ENCODE assay signal across 7 cellular contexts in the genomic region with DNA sequence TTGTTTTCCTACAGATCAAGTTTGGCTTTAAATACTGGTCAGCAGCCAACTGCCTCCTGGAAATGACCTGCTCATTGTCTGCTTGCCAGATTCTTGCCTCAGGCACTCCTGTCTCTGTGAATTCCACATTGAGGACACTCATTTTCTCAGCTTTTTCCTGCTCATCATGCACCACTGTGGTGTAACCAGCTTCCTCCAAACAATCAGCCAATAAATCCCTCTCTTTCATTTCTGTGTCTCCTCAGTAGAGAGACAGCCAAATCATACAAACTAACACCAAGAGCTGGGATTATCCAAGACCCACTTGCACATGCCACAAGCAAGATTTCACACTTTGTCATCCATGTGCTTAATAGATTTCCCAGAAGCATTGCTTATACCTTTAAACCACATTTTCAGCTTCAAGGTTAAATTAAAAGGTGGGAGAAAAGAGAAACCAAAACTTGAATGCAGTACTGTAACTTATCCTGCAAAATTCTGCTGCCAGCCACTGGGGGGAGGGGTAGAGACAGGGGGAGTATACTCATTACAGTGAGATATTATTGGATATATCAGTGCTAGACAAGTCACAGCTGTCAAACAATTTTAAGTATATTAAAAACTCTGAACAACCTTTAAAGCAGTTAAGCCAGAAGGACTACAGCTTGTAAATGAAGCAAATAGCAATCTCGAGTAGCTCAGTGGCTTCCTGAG.
DNase-seq lines count a peak whose midpoint lies in the region; ATAC-seq and TF ChIP-seq lines count a peak whose summit lies in the region.

No MANE protein-coding gene starts in this region.

- H3K36me3 ChIP-seq in GM06990 (ENCODE audit: control insufficient read depth, insufficient read depth, low read length) (no peaks in the 10 kb centered on the region), duodenal mucosa (ENCODE audit: control insufficient read depth in 1 of 2, insufficient read depth in 2 of 2, low read length in 2 of 2) (no peaks in the 10 kb centered on the region), transverse colon (no peaks in the 10 kb centered on the region)

- 11 to 20% methylated on average over 1 of the region's 1 CpG for WGBS in transverse colon (ENCODE audit: low coverage in 1 of 2), 2 donors

- TF ChIP-seq EP300 in transverse colon (IDR thresholded peaks at IDR 0.05; ENCODE audit: low read depth), result no peak

- in situ Hi-C loops in transverse colon (cut with MboI; ENCODE audit: low pct_ligation_motif_present in 1 of 4, low pct_unique_long_range_greater_than_20kb in 1 of 4, low sequenced_read_pairs in 3 of 4), result no loop called here

- no peaks in the 10 kb centered on the region for H3K27me3 ChIP-seq in GM06990 (replicated peaks; ENCODE audit: control insufficient read depth, insufficient read depth, low read length)
- H3K27me3 ChIP-seq in duodenal mucosa (ENCODE audit: control insufficient read depth in 1 of 2, insufficient read depth in 2 of 2, low read length in 2 of 2), result no peaks in the 10 kb centered on the region
- no peaks in the 10 kb centered on the region for H3K27me3 ChIP-seq in transverse colon

- no peak for DNase-seq in GM06990 (ENCODE audit: extremely low read depth, insufficient read length)
- no peak for DNase-seq in T-helper 17 cell
- peak; percentile 76 for DNase-seq in mucosa of gallbladder (ENCODE audit: low spot score)
- DNase-seq in transverse colon, result peak; percentile 58
- no peak for DNase-seq in activated CD4-positive, CD25-positive, alpha-beta regulatory T cell treated with anti-CD3 and anti-CD28 coated beads, Interleukin-2, amount 50 U/mL, for 72 hours

- peak; percentile 53 for ATAC-seq in HG03432 (IDR thresholded peaks at IDR 0.05; ENCODE audit: unreplicated experiment)
- peak; percentile 76 for ATAC-seq in T-helper 17 cell

- H3K4me1 ChIP-seq in duodenal mucosa (ENCODE audit: control insufficient read depth in 1 of 2, insufficient read depth in 2 of 2, low read length in 2 of 2), result peaks cover 25 to 33% of the 10 kb centered on the region in 2 donors
- H3K4me1 ChIP-seq in transverse colon, result peaks cover 38 to 65% (median 41%) of the 10 kb centered on the region in 4 donors

- peak; percentile 45 for TF ChIP-seq CTCF in GM06990 (IDR thresholded peaks at IDR 0.05; ENCODE audit: insufficient read depth, low read length, poor library complexity, severe bottlenecking)
- TF ChIP-seq CTCF in transverse colon (IDR thresholded peaks at IDR 0.05), result peak in 4 of 5 experiments; percentile 16 to 43 (median 28)

- H3K27ac Mint-ChIP-seq in T-helper 17 cell, result peak overlapping the region; percentile 44

- no peaks in the 10 kb centered on the region for H3K36me3 Mint-ChIP-seq in T-helper 17 cell (ENCODE audit: low read depth)

- no peaks in the 10 kb centered on the region for H3K27me3 Mint-ChIP-seq in T-helper 17 cell

- H3K4me3 Mint-ChIP-seq in T-helper 17 cell, result peak overlapping the region; percentile 67

- peak overlapping the region in 1 of 2 donors; percentile 34 for H3K9ac ChIP-seq in duodenal mucosa (ENCODE audit: low read depth in 1 of 2, low read length in 2 of 2)

- no peak for TF ChIP-seq POLR2A in transverse colon (IDR thresholded peaks at IDR 0.05)

- H3K4me3 ChIP-seq in GM06990 (replicated peaks; ENCODE audit: low read depth, low read length), result no peak overlapping the region
- H3K4me3 ChIP-seq in duodenal mucosa (ENCODE audit: low read depth in 1 of 2, low read length in 2 of 2), result peak overlapping the region; percentile 57 to 61
- H3K4me3 ChIP-seq in transverse colon, result peak overlapping the region in 1 of 4 donors; percentile 20

- H3K27ac ChIP-seq in duodenal mucosa (ENCODE audit: low read depth, low read length) (peak overlapping the region; percentile 46), transverse colon (peak overlapping the region; percentile 59 to 82 (median 74))

- intact Hi-C loops in transverse colon (cut with DNase I; ENCODE audit: low total_unique reads), result no loop called here

- H3K9me3 ChIP-seq in T-helper 17 cell (ENCODE audit: control insufficient read depth, low read length, poor library complexity, severe bottlenecking) (no peaks in the 10 kb centered on the region), duodenal mucosa (ENCODE audit: control insufficient read depth in 1 of 2, low read length in 2 of 2) (no peaks in the 10 kb centered on the region), transverse colon (no peaks in the 10 kb centered on the region)

- peaks cover 64% of the 10 kb centered on the region for H3K4me1 Mint-ChIP-seq in T-helper 17 cell

Comparison
In these comparisons a context has a peak if more than half of its experiments do, and no peak if none do; other contexts are left out.
1. DNase-seq: peak in mucosa of gallbladder (single experiment) and transverse colon (single experiment); none in GM06990 (single experiment), T-helper 17 cell (0 of 3) and activated CD4-positive, CD25-positive, alpha-beta regulatory T cell treated with anti-CD3 and anti-CD28 coated beads, Interleukin-2, amount 50 U/mL, for 72 hours (single experiment).